In the genomic region with DNA sequence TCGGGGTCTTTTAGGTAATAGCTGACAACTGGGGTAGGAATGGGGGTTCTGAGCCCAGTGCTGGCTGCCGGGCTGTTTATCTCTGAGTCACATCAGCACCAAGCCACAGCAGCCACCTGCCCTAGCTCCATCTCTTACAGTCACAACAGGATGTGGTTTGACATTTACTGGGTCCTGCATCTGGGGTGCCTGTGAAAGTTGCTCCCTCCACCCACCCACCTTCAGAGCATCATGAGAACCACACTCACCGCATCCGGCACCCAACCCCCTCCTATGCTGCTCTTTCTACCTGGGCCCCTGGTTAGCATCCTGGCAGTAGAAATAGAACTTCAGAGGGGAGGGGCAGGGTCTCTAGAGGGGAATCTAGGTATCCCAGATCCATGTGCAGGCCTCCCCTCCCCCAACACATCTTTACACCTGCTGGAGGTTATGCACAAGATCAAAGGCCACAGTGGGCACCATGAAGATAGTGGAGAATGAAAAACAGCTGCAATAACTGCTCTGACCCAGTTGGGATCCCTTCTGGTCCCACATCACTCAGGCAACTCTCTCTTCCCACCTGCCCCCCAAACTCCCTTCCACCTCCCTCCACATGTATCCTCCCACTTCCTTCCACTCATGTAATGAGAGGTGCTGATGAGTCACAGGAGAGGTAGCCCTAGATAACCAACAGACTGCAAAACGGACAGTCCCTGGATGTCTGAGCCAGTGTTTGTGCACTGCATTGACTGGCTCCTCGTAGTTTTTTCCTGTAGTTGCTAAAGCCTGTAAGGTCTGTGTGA, we compare ENCODE assay signal across 8 cellular contexts. TPM values are rescaled to one million over a fixed set of nuclear protein-coding genes. Genes with fewer than 3 reads are reported as not detected.
DNase-seq lines count a peak whose midpoint lies in the region; ATAC-seq and TF ChIP-seq lines count a peak whose summit lies in the region.

No MANE protein-coding gene starts in this region.

- peaks cover 7% of the 10 kb centered on the region for H3K4me1 ChIP-seq in mesendoderm (ENCODE audit: control insufficient read depth, low read depth, low read length)

- H2BK120ac ChIP-seq in mesendoderm (ENCODE audit: low read depth, low read length): no peak overlapping the region

- H3K56ac ChIP-seq in mesendoderm (ENCODE audit: low read length): no peak overlapping the region

- no peaks in the 10 kb centered on the region for H3K36me3 ChIP-seq in mesendoderm (ENCODE audit: control insufficient read depth, insufficient read depth, low read length)

- H3K9ac ChIP-seq in mesendoderm (ENCODE audit: low read length): no peak overlapping the region

- H3K4me3 ChIP-seq in coronary artery: no peak overlapping the region
- no peak overlapping the region for H3K4me3 ChIP-seq in mesendoderm (ENCODE audit: low read length)

- H3K4ac ChIP-seq in mesendoderm (ENCODE audit: low read depth, low read length): no peak overlapping the region

- no CpG with 5 or more reads among the region's 6 CpGs for WGBS in mesendoderm (ENCODE audit: extremely low coverage, insufficient coverage, low lambda C conversion rate)

- no peak overlapping the region for H4K8ac ChIP-seq in mesendoderm (ENCODE audit: low read depth, low read length)

- no peak for TF ChIP-seq CTCF in coronary artery (IDR thresholded peaks at IDR 0.05)

- H2BK5ac ChIP-seq in mesendoderm (ENCODE audit: low read length): no peak overlapping the region

- no peaks in the 10 kb centered on the region for H3K79me2 ChIP-seq in mesendoderm (ENCODE audit: control insufficient read depth, insufficient read depth, low read length)

- DNase-seq in GM19238 (ENCODE audit: insufficient read length, low spot score) (peak; percentile 60), coronary artery (ENCODE audit: low spot score) (peak; percentile 45), midbrain (lab: John Stamatoyannopoulos, UW) (no peak), COR-L47 (lab: John Stamatoyannopoulos, UW) (no peak), mesendoderm (no peak)
- DNase-seq in activated CD4-positive, CD25-positive, alpha-beta regulatory T cell treated with anti-CD3 and anti-CD28 coated beads, Interleukin-2, amount 50 U/mL, for 72 hours: peak; percentile 90
- DNase-seq in stimulated activated CD4-positive, alpha-beta T cell treated with anti-CD3 and anti-CD28 coated beads, TNF-alpha, amount 100 ng/mL, for 24 hours (ENCODE audit: low read depth in 3 of 3): peak; percentile 89 to 94 (median 89)

- H3K27me3 ChIP-seq in mesendoderm (ENCODE audit: insufficient read depth, low read length, poor library complexity): no peaks in the 10 kb centered on the region

- H4K5ac ChIP-seq in mesendoderm (ENCODE audit: low read length): no peak overlapping the region

- peak overlapping the region in 1 of 2 donors; percentile 11 for H3K27ac ChIP-seq in coronary artery
- H3K27ac ChIP-seq in mesendoderm (ENCODE audit: low read depth, low read length): no peak overlapping the region

- no peak overlapping the region for H3K23ac ChIP-seq in mesendoderm (ENCODE audit: low read length)

- no peak overlapping the region for H2AK5ac ChIP-seq in mesendoderm (ENCODE audit: low read length)

- no peaks in the 10 kb centered on the region for H3K79me1 ChIP-seq in mesendoderm (ENCODE audit: low read length)

- no peak overlapping the region for H3K18ac ChIP-seq in mesendoderm (ENCODE audit: low read length)

- no peak overlapping the region for H2BK15ac ChIP-seq in mesendoderm (replicated peaks; ENCODE audit: low read depth)

- peak; percentile 79 for ATAC-seq in HG03108 (IDR thresholded peaks at IDR 0.05; ENCODE audit: unreplicated experiment)

- H3K4me2 ChIP-seq in mesendoderm (ENCODE audit: low read length): no peak overlapping the region

RNA-seq across cellular contexts. Expression of a gene that starts 38.2 kb away (rescaled TPM):
- 2.3 TPM for polyA plus RNA-seq in mesendoderm (2013, experiment 1 of 2)
- 2.7 TPM for polyA plus RNA-seq in mesendoderm (2013, experiment 2 of 2)

RNA-seq across cellular contexts. Expression of a gene that starts 45.9 kb away (rescaled TPM):
- 5.5 TPM for polyA plus RNA-seq in mesendoderm (2013, experiment 1 of 2)
- 5.0 TPM for polyA plus RNA-seq in mesendoderm (2013, experiment 2 of 2)

RNA-seq across cellular contexts. Expression of a gene that starts 59.7 kb away (rescaled TPM):
- 1.1 TPM for polyA plus RNA-seq in mesendoderm (2013, experiment 1 of 2)
- 1.2 TPM for polyA plus RNA-seq in mesendoderm (2013, experiment 2 of 2)

Comparison
In these comparisons a context has a peak if more than half of its experiments do, and no peak if none do; other contexts are left out.
1. DNase-seq: peak in GM19238 (single experiment), activated CD4-positive, CD25-positive, alpha-beta regulatory T cell treated with anti-CD3 and anti-CD28 coated beads, Interleukin-2, amount 50 U/mL, for 72 hours (single experiment), coronary artery (single experiment) and stimulated activated CD4-positive, alpha-beta T cell treated with anti-CD3 and anti-CD28 coated beads, TNF-alpha, amount 100 ng/mL, for 24 hours (3 of 3); none in midbrain (single experiment), COR-L47 (single experiment) and mesendoderm (single experiment).